1 cellular context compared by ENCODE assay signal in the genomic region with DNA sequence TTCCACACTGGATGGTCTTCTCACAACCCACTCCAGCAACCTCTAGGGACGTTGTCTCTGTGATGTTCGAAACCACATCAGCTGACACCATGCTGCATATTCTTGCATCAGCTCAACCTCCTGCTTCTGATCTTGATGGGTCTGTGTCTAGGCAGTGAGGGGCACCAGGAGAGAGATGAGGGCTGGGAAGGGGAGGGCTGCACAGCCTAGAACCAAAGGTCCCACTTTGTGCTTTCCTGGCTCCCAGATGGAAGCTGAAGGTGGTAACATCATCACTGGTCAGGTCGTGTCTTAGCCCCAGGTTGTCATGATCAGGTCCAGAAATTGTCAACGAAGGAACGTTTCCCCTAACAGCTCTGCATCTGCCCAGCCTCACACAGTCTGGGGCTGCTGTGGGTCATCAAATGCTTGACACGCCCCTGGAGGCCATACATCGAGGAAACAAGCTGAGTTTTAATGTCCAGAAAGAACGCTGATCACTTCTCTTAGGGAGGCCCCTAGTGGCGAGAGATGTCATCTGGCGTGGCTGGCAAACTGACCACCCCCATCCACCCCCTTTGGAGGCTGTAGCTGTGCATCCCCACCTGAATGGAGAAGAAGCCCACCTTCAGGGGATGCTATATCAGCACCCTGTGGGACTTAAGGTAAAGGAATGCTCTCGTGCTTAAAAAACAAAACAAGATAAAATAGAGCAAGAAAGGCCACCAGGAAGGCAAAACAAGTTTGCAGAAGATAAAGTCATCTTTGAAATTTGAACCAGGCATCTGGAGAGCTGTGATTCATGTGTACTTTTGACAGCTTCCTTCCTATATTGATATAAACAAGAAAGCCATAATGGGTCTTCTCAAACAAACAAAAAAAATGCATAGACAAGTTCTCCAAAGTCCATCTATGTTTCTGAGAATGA.
TF ChIP-seq lines count a peak whose summit lies in the region.

No MANE protein-coding gene starts in this region.

TF ChIP-seq in K562, 482 proteins besides CTCF, POLR2A, EP300 and RAD21 (continued from another document):
- TF ChIP-seq, protein P1, sequence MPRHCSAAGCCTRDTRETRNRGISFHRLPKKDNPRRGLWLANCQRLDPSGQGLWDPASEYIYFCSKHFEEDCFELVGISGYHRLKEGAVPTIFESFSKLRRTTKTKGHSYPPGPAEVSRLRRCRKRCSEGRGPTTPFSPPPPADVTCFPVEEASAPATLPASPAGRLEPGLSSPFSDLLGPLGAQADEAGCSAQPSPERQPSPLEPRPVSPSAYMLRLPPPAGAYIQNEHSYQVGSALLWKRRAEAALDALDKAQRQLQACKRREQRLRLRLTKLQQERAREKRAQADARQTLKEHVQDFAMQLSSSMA (CRISPR knock-in tag; IDR thresholded peaks at IDR 0.05) = no peak
- TF ChIP-seq, protein P2, sequence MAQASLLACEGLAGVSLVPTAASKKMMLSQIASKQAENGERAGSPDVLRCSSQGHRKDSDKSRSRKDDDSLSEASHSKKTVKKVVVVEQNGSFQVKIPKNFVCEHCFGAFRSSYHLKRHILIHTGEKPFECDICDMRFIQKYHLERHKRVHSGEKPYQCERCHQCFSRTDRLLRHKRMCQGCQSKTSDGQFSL (CRISPR knock-in tag; IDR thresholded peaks at IDR 0.05) = no peak
- TF ChIP-seq, protein P2 (tag; IDR thresholded peaks at IDR 0.05) = no peak
- TF ChIP-seq CC2D1A (IDR thresholded peaks at IDR 0.05) = 0 out of 2 replicates have a peak, but pooled peaks have one; percentile 21
- TF ChIP-seq ZNF232 (CRISPR knock-in tag; IDR thresholded peaks at IDR 0.05) = no peak
- TF ChIP-seq, protein P3, sequence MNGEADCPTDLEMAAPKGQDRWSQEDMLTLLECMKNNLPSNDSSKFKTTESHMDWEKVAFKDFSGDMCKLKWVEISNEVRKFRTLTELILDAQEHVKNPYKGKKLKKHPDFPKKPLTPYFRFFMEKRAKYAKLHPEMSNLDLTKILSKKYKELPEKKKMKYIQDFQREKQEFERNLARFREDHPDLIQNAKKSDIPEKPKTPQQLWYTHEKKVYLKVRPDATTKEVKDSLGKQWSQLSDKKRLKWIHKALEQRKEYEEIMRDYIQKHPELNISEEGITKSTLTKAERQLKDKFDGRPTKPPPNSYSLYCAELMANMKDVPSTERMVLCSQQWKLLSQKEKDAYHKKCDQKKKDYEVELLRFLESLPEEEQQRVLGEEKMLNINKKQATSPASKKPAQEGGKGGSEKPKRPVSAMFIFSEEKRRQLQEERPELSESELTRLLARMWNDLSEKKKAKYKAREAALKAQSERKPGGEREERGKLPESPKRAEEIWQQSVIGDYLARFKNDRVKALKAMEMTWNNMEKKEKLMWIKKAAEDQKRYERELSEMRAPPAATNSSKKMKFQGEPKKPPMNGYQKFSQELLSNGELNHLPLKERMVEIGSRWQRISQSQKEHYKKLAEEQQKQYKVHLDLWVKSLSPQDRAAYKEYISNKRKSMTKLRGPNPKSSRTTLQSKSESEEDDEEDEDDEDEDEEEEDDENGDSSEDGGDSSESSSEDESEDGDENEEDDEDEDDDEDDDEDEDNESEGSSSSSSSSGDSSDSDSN (IDR thresholded peaks at IDR 0.05; ENCODE audit: borderline replicate concordance in 1 of 2, low read depth in 2 of 2, low read length in 2 of 2) = no peak
- TF ChIP-seq HMG20B (CRISPR knock-in tag; IDR thresholded peaks at IDR 0.05) = no peak
- peak; percentile 61; the same call in 1 of the 2 replicates for TF ChIP-seq ETV1 (tag; conservative IDR thresholded peaks at IDR 0.05; ENCODE audit: low read depth)
- no peak for TF ChIP-seq TAF7 (tag; IDR thresholded peaks at IDR 0.05)
- TF ChIP-seq, protein P4, sequence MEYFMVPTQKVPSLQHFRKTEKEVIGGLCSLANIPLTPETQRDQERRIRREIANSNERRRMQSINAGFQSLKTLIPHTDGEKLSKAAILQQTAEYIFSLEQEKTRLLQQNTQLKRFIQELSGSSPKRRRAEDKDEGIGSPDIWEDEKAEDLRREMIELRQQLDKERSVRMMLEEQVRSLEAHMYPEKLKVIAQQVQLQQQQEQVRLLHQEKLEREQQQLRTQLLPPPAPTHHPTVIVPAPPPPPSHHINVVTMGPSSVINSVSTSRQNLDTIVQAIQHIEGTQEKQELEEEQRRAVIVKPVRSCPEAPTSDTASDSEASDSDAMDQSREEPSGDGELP (CRISPR knock-in tag; IDR thresholded peaks at IDR 0.05; ENCODE audit: borderline replicate concordance) = peak; percentile 37; the same call in 1 of the 2 replicates
- TF ChIP-seq, protein P5, sequence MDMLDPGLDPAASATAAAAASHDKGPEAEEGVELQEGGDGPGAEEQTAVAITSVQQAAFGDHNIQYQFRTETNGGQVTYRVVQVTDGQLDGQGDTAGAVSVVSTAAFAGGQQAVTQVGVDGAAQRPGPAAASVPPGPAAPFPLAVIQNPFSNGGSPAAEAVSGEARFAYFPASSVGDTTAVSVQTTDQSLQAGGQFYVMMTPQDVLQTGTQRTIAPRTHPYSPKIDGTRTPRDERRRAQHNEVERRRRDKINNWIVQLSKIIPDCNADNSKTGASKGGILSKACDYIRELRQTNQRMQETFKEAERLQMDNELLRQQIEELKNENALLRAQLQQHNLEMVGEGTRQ (CRISPR knock-in tag; IDR thresholded peaks at IDR 0.05) = no peak
- TF ChIP-seq, protein P6, sequence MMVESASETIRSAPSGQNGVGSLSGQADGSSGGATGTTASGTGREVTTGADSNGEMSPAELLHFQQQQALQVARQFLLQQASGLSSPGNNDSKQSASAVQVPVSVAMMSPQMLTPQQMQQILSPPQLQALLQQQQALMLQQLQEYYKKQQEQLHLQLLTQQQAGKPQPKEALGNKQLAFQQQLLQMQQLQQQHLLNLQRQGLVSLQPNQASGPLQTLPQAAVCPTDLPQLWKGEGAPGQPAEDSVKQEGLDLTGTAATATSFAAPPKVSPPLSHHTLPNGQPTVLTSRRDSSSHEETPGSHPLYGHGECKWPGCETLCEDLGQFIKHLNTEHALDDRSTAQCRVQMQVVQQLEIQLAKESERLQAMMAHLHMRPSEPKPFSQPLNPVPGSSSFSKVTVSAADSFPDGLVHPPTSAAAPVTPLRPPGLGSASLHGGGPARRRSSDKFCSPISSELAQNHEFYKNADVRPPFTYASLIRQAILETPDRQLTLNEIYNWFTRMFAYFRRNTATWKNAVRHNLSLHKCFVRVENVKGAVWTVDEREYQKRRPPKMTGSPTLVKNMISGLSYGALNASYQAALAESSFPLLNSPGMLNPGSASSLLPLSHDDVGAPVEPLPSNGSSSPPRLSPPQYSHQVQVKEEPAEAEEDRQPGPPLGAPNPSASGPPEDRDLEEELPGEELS (CRISPR knock-in tag; IDR thresholded peaks at IDR 0.05; ENCODE audit: borderline replicate concordance) = no peak
- no peak for TF ChIP-seq TCF7L2 (IDR thresholded peaks at IDR 0.05; ENCODE audit: low read depth, low read length)
- TF ChIP-seq, protein P7, sequence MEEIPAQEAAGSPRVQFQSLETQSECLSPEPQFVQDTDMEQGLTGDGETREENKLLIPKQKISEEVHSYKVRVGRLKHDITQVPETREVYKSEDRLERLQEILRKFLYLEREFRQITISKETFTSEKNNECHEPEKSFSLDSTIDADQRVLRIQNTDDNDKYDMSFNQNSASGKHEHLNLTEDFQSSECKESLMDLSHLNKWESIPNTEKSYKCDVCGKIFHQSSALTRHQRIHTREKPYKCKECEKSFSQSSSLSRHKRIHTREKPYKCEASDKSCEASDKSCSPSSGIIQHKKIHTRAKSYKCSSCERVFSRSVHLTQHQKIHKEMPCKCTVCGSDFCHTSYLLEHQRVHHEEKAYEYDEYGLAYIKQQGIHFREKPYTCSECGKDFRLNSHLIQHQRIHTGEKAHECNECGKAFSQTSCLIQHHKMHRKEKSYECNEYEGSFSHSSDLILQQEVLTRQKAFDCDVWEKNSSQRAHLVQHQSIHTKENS (CRISPR knock-in tag; IDR thresholded peaks at IDR 0.05) = no peak
- TF ChIP-seq RBM25 (IDR thresholded peaks at IDR 0.05; ENCODE audit: low read depth, low read length, severe bottlenecking) = no peak
TF ChIP-seq in K562: peak in this region for 19.
